In the genomic region with DNA sequence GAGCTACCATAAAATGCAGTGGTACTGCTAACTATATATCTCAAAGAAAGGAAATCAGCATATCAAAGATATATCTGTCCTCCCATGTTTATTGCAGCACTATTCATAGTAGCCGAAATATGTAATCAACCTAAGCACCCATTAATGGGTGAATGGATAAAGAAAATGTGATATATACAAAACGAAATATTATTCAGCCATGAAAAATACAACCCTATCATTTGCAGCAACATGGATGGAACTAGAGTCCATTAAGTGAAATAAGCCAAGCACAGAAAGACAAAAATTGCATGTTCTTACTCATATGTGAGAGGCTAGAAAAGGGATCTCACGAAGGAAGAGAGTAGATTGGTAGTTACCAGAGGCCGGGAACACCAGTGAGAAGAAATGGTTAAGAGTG, we compare ENCODE assay signal across 24 cellular contexts.
"Had no signal": no experiment of that assay in that cellular context is flagged by ENCODE, and none has a peak within 500 bp of the region (broad histone marks: within the 10 kb centered on the region; RNA-seq: fewer than 3 reads in every experiment).

No MANE protein-coding gene starts in this region.

- H3K36me3 ChIP-seq: stomach, suprapubic skin, thoracic aorta, thyroid gland, tibial artery, tibial nerve, transverse colon, upper lobe of left lung, upper lobe of right lung, uterus, vagina had no signal

- H3K4me3 ChIP-seq: stomach, suprapubic skin, testis, thoracic aorta, thyroid gland, tibial artery, tibial nerve, transverse colon, upper lobe of left lung, upper lobe of right lung, uterus, vagina had no signal

- H3K9me3 ChIP-seq: stomach, suprapubic skin, testis, thoracic aorta, thyroid gland, tibial artery, tibial nerve, transverse colon, upper lobe of left lung, upper lobe of right lung, uterus, vagina had no signal

- DNase-seq: stimulated activated CD4-positive, alpha-beta T cell treated with anti-CD3 and anti-CD28 coated beads, Interleukin-2, amount 100 ng/mL, for 48 hours; stimulated activated CD4-positive, alpha-beta T cell treated with anti-CD3 and anti-CD28 coated beads, Interleukin-4, amount 100 ng/mL, for 1 hour; stimulated activated CD4-positive, alpha-beta T cell treated with anti-CD3 and anti-CD28 coated beads, Interleukin-4, amount 100 ng/mL, for 24 hours; stimulated activated CD4-positive, alpha-beta T cell treated with anti-CD3 and anti-CD28 coated beads, Interleukin-4, amount 100 ng/mL, for 4 hours; stimulated activated CD8-positive, alpha-beta memory T cell treated with anti-CD3 and anti-CD28 coated beads, Interleukin-4, amount 100 ng/mL, for 48 hours; stimulated activated naive B cell treated with anti-CD40 and anti-IgM and Interleukin-4, amounts not matched to agents 10 μg/mL and 1 μg/mL and 100 μg/mL, for 72 hours; stimulated activated naive CD4-positive, alpha-beta T cell; stimulated activated naive CD4-positive, alpha-beta T cell treated with Interleukin-2 at 50 U/mL for 16 hours; stimulated activated naive CD8-positive, alpha-beta T cell treated with anti-CD3 and anti-CD28 coated beads, Interleukin-15, amount 100 ng/mL, for 72 hours; stimulated activated naive CD8-positive, alpha-beta T cell treated with anti-CD3 and anti-CD28 coated beads, Interleukin-15, Interleukin-2, amounts not matched to agents 100 U/mL and 50 U/mL, for 24 hours; stomach; substantia nigra; testis; thyroid gland; tibial artery; transverse colon; trophoblast cell; upper lobe of left lung; upper lobe of right lung; uterus had no signal

- H3K27ac ChIP-seq: stomach, suprapubic skin, testis, thoracic aorta, thyroid gland, tibial artery, tibial nerve, transverse colon, upper lobe of left lung, upper lobe of right lung, uterus, vagina had no signal

- H3K4me1 ChIP-seq: stomach, suprapubic skin, testis, tibial artery, tibial nerve, transverse colon, upper lobe of left lung, upper lobe of right lung, uterus, vagina had no signal
